In the genomic region with DNA sequence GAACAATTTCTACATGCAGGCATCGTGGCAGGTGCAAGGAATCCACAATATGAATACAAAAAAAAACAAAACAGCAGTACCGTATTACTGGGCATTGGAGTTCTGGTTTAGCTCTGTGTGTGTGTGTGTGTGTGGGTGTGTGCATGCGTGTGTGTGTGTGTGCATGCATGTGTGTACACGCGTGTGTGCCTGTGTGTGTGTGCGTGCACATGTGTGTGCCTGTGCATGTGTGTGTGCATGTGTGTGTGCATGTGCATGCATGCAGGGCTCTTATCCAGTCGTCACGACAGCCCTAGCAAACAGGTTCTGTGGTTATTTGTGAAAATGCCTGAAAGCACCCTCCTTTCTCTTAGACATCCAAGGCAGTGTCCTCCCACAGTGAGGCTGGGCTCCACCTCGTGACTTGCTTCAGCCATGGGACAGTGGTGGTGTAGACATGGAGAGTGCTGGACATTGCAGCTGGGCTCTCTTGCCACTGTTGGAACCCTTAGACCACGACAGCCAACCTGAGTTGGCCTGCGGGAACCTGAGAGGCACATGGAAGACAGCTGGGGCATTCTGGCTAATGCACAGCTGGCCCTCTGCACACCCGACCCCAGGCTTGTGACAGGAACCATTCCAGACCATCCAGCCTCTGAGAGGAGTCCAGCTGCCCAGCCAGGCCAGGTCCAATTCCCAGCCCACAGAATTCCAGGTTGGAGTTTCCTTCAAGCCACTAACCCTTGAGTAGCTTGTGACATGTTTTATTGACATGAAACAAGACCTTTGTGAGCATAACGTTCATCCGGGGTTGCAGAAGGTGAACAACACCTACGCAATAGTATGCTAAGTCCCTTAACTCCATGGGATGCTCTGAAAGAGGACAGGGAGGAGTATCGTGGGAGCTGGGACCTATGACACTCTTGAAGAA, we compare ENCODE assay signal across 16 cellular contexts.
"Had no signal": no experiment of that assay in that cellular context is flagged by ENCODE, and none has a peak within 500 bp of the region (broad histone marks: within the 10 kb centered on the region; RNA-seq: fewer than 3 reads in every experiment).

No MANE protein-coding gene starts in this region.

- H3K4me3 ChIP-seq: body of pancreas, esophagus squamous epithelium, stomach, thoracic aorta, uterus had no signal

- H3K27me3 Mint-ChIP-seq: activated naive CD8-positive, alpha-beta T cell had no signal

- H3K4me3 Mint-ChIP-seq: activated CD4-positive, alpha-beta T cell treated with anti-CD3 and anti-CD28 coated beads for 36 hours; activated naive CD8-positive, alpha-beta T cell; nephron progenitor cell; T-helper 1 cell treated with Interleukin-12 subunit alpha and Interleukin-12 subunit beta and Interleukin-4 antibody, amounts not matched to agents 30 μg/mL and 1 μg/mL, for 36 hours had no signal

- ATAC-seq: activated CD4-positive, alpha-beta T cell treated with anti-CD3 and anti-CD28 coated beads for 36 hours; body of pancreas had no signal

- DNase-seq: activated CD4-positive, alpha-beta T cell treated with anti-CD3 and anti-CD28 coated beads for 36 hours; activated T-cell treated with anti-CD3 and anti-CD28 coated beads, Interleukin-2, amount 50 U/mL, for 1 hour; amniotic stem cell; body of pancreas; central memory CD4-positive, alpha-beta T cell; cortex of kidney; effector CD4-positive, alpha-beta T cell; esophagus squamous epithelium; hippocampal formation; nephron progenitor cell; stimulated activated CD4-positive, alpha-beta T cell treated with anti-CD3 and anti-CD28 coated beads, Interleukin-2, amount 100 ng/mL, for 24 hours; uterus had no signal

- H3K36me3 ChIP-seq: esophagus squamous epithelium, stomach, thoracic aorta, uterus had no signal

- H3K27ac ChIP-seq: body of pancreas, esophagus squamous epithelium, stomach, thoracic aorta, uterus had no signal

- H3K27me3 ChIP-seq: body of pancreas, uterus had no signal

- H3K4me1 ChIP-seq: body of pancreas, esophagus squamous epithelium, stomach, uterus had no signal

- H3K9me3 ChIP-seq: body of pancreas, esophagus squamous epithelium, thoracic aorta, uterus had no signal

- H3K27ac Mint-ChIP-seq: activated CD4-positive, alpha-beta T cell treated with anti-CD3 and anti-CD28 coated beads for 36 hours; activated naive CD8-positive, alpha-beta T cell; nephron progenitor cell; T-helper 1 cell treated with Interleukin-12 subunit alpha and Interleukin-12 subunit beta and Interleukin-4 antibody, amounts not matched to agents 30 μg/mL and 1 μg/mL, for 36 hours had no signal

- H3K36me3 Mint-ChIP-seq: activated naive CD8-positive, alpha-beta T cell had no signal
